ENCODE assay signal across 15 cellular contexts in the genomic region with DNA sequence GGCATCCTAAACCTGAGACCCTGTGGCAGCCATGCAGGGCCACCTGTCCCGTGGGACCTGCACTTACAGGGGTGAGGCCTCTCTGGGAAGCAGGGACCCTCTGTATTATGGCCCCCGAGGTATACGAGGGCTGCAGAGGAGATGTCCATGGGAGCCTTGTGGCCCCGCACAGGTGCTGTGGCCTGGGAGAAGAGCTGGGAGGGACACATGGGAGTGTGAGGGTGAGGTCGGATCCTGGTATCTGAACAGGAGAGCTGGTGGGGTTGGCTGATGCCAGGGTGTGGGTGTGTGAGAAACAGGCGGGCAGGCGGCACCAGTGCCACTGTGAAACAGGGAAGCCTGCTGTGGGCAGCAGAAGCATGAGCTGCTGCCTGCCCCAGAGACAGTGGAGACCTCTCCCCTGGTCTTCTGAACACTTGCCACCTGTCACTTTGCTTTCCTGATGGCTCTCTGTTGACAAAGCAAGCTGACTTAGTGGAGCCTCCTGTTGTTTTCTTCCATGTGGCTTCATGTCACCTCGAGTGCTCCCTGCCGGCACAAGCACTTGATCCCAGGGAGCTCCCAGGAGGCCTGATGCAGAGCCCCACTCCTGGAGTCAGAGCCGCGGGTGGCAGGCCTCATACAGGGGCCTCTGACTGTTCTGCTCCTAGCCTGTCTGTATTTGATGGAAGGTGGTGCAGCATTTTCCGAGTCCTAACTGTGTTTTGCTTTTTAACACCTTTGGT. TPM values are rescaled to one million over a fixed set of nuclear protein-coding genes. Genes with fewer than 3 reads are reported as not detected.
A peak's percentile ranks its signal among the peaks of the same experiment; 100 is the strongest.
DNase-seq lines count a peak whose midpoint lies in the region; ATAC-seq, FAIRE-seq and TF ChIP-seq lines count a peak whose summit lies in the region.
"Had no signal": no experiment of that assay in that cellular context is flagged by ENCODE, and none has a peak within 500 bp of the region (broad histone marks: within the 10 kb centered on the region; RNA-seq: fewer than 3 reads in every experiment).

No MANE protein-coding gene starts in this region.

- H4K20me1 ChIP-seq in osteoblast (ENCODE audit: insufficient read depth, low read length) = no peaks in the 10 kb centered on the region

- no peaks in the 10 kb centered on the region for H3K9me3 ChIP-seq in osteoblast (ENCODE audit: low read depth, low read length)
- H3K9me3 ChIP-seq in SJCRH30 (replicated peaks) = no peaks in the 10 kb centered on the region
- H3K9me3 ChIP-seq: vagina had no signal

- CTCF ChIA-PET in activated CD4-positive, alpha-beta T cell treated with anti-CD3 and anti-CD28 coated beads for 36 hours (lab: Charles Lee) = interaction anchor here (0.9 to 1.9 kb wide), 2 partner anchors 173 to 209 kb away, joined by 3 to 7 read pairs; no protein-coding TSS in a partner anchor
- CTCF ChIA-PET in activated CD8-positive, alpha-beta T cell treated with anti-CD3 and anti-CD28 coated beads for 36 hours (lab: Charles Lee) = interaction anchor here (1.1 kb wide), 1 partner anchor 14 kb away, joined by 3 read pairs; no protein-coding TSS in a partner anchor

- no peak for DNase-seq in activated CD4-positive, alpha-beta T cell treated with anti-CD3 and anti-CD28 coated beads for 36 hours
- no peak for DNase-seq in activated CD4-positive, alpha-beta T cell treated with anti-CD3 and anti-CD28 coated beads for 1 hour
- DNase-seq in GM12891 (ENCODE audit: insufficient read length, low spot score) (peak; percentile 19), osteoblast (ENCODE audit: insufficient read length, low spot score, missing footprints) (peak; percentile 78), SJCRH30 (no peak)
- DNase-seq in activated CD8-positive, alpha-beta T cell treated with anti-CD3 and anti-CD28 coated beads for 36 hours = no peak
- DNase-seq: anterior cingulate cortex; DND-41; foreskin keratinocyte; NCI-H1092; stimulated activated CD4-positive, alpha-beta T cell treated with anti-CD3 and anti-CD28 coated beads, Interleukin-15, amount 100 ng/mL, for 24 hours had no signal

- H3K27ac ChIP-seq in osteoblast (ENCODE audit: low read depth, low read length) (no peak overlapping the region), SJCRH30 (no peak overlapping the region)
- H3K27ac ChIP-seq: foreskin keratinocyte, vagina had no signal

- no peak for TF ChIP-seq CTCF in activated CD8-positive, alpha-beta T cell treated with anti-CD3 and anti-CD28 coated beads for 36 hours (IDR thresholded peaks at IDR 0.05)
- no peak for TF ChIP-seq CTCF in osteoblast (IDR thresholded peaks at IDR 0.05; ENCODE audit: extremely low read depth, low read depth, low read length)

- H3K36me3 ChIP-seq in osteoblast (ENCODE audit: insufficient read depth, low read length) (peaks cover 26% of the 10 kb centered on the region), SJCRH30 (peaks cover 2% of the 10 kb centered on the region; the same call in 1 of the 2 replicates)

- POLR2A ChIA-PET in activated CD4-positive, alpha-beta T cell treated with anti-CD3 and anti-CD28 coated beads for 36 hours (lab: Charles Lee) = interaction anchor here (0.6 kb wide), 1 partner anchor 10 kb away, joined by 3 read pairs; no protein-coding TSS in a partner anchor
- POLR2A ChIA-PET in activated CD8-positive, alpha-beta T cell treated with anti-CD3 and anti-CD28 coated beads for 36 hours (lab: Charles Lee) = no interaction called here

- no peaks in the 10 kb centered on the region for H3K27me3 ChIP-seq in osteoblast (ENCODE audit: insufficient read depth, low read length)
- H3K27me3 ChIP-seq in SJCRH30 = no peaks in the 10 kb centered on the region
- H3K27me3 ChIP-seq: foreskin keratinocyte, vagina had no signal

- intact Hi-C loops in activated CD4-positive, alpha-beta T cell treated with anti-CD3 and anti-CD28 coated beads for 36 hours (cut with DNase I, micrococcal nuclease) = no loop called here
- intact Hi-C loops in activated CD8-positive, alpha-beta T cell treated with anti-CD3 and anti-CD28 coated beads for 36 hours (cut with micrococcal nuclease) = no loop called here

- H2AFZ ChIP-seq in osteoblast (ENCODE audit: low read length) = no peak overlapping the region

- no peak overlapping the region for H3K4me3 ChIP-seq in osteoblast (ENCODE audit: insufficient read depth, low read length)
- H3K4me3 ChIP-seq in SJCRH30 = no peak overlapping the region
- H3K4me3 ChIP-seq: HAP-1, vagina had no signal

- H3K4me1 ChIP-seq in osteoblast (ENCODE audit: insufficient read depth, low read length) (no peaks in the 10 kb centered on the region), SJCRH30 (no peaks in the 10 kb centered on the region)
- H3K4me1 ChIP-seq: foreskin keratinocyte, HAP-1, vagina had no signal

- no peak overlapping the region for H3K4me3 Mint-ChIP-seq in activated CD4-positive, alpha-beta T cell treated with anti-CD3 and anti-CD28 coated beads for 36 hours
- H3K4me3 Mint-ChIP-seq in activated CD8-positive, alpha-beta T cell treated with anti-CD3 and anti-CD28 coated beads for 36 hours = no peak overlapping the region

- peak overlapping the region; percentile 37 for H3K27ac Mint-ChIP-seq in activated CD4-positive, alpha-beta T cell treated with anti-CD3 and anti-CD28 coated beads for 36 hours
- H3K27ac Mint-ChIP-seq in activated CD8-positive, alpha-beta T cell treated with anti-CD3 and anti-CD28 coated beads for 36 hours = peak overlapping the region; percentile 82

- no peak overlapping the region for H3K4me2 ChIP-seq in osteoblast (ENCODE audit: insufficient read depth, low read length)

- H3K79me2 ChIP-seq in osteoblast (ENCODE audit: insufficient read depth, low read length) = no peaks in the 10 kb centered on the region

- peaks cover 21% of the 10 kb centered on the region for H3K4me1 Mint-ChIP-seq in activated CD4-positive, alpha-beta T cell treated with anti-CD3 and anti-CD28 coated beads for 36 hours
- peaks cover 21% of the 10 kb centered on the region for H3K4me1 Mint-ChIP-seq in activated CD8-positive, alpha-beta T cell treated with anti-CD3 and anti-CD28 coated beads for 36 hours (ENCODE audit: low read depth)

- FAIRE-seq in GM12891 (lab: Jason Lieb, UNC) = peak; percentile 71

- TF ChIP-seq POLR2A in GM12891 (IDR thresholded peaks at IDR 0.05; ENCODE audit: low read depth, low read length) = no peak; the same call in 1 of the 2 replicates

- H3K9me3 Mint-ChIP-seq in activated CD4-positive, alpha-beta T cell treated with anti-CD3 and anti-CD28 coated beads for 36 hours (ENCODE audit: low read depth) = no peaks in the 10 kb centered on the region
- H3K9me3 Mint-ChIP-seq in activated CD8-positive, alpha-beta T cell treated with anti-CD3 and anti-CD28 coated beads for 36 hours = no peaks in the 10 kb centered on the region

- H3K27me3 Mint-ChIP-seq in activated CD4-positive, alpha-beta T cell treated with anti-CD3 and anti-CD28 coated beads for 36 hours = no peaks in the 10 kb centered on the region
- H3K27me3 Mint-ChIP-seq in activated CD8-positive, alpha-beta T cell treated with anti-CD3 and anti-CD28 coated beads for 36 hours = no peaks in the 10 kb centered on the region

- ATAC-seq in activated CD4-positive, alpha-beta T cell treated with anti-CD3 and anti-CD28 coated beads for 36 hours = no peak
- no peak for ATAC-seq in activated CD8-positive, alpha-beta T cell treated with anti-CD3 and anti-CD28 coated beads for 36 hours
- ATAC-seq in HG02852 (IDR thresholded peaks at IDR 0.05; ENCODE audit: unreplicated experiment) = no peak
- ATAC-seq in HG02763 (IDR thresholded peaks at IDR 0.05; ENCODE audit: unreplicated experiment) = no peak
- ATAC-seq: foreskin keratinocyte had no signal

- peaks cover 51% of the 10 kb centered on the region for H3K36me3 Mint-ChIP-seq in activated CD4-positive, alpha-beta T cell treated with anti-CD3 and anti-CD28 coated beads for 36 hours (ENCODE audit: low read depth)
- H3K36me3 Mint-ChIP-seq in activated CD8-positive, alpha-beta T cell treated with anti-CD3 and anti-CD28 coated beads for 36 hours (ENCODE audit: low read depth) = peaks cover 33% of the 10 kb centered on the region

TF ChIP-seq in GM12891, 5 proteins besides CTCF, POLR2A, EP300 and RAD21:
- TF ChIP-seq SPI1 (IDR thresholded peaks at IDR 0.05; ENCODE audit: low read depth, low read length) (no peak), POLR2AphosphoS5 (IDR thresholded peaks at IDR 0.05; ENCODE audit: low read depth, low read length) (0 out of 2 replicates have a peak, but pooled peaks have one; percentile 9), PAX5 (IDR thresholded peaks at IDR 0.05; ENCODE audit: insufficient read depth, low read length, severe bottlenecking) (no peak), POU2F2 (IDR thresholded peaks at IDR 0.05; ENCODE audit: low read depth, low read length) (no peak)

RNA-seq across cellular contexts. Expression of a gene that starts 19.8 kb away (rescaled TPM):
- total RNA-seq in activated CD4-positive, alpha-beta T cell treated with anti-CD3 and anti-CD28 coated beads for 36 hours = under 1 TPM; 0.23 to 0.53 TPM
- 0.50 TPM for polyA plus RNA-seq in GM12891 (2012; ENCODE audit: low read depth, missing spikeins)
- 1 to 10 TPM; 1.0 to 1.4 TPM for total RNA-seq in activated CD8-positive, alpha-beta T cell treated with anti-CD3 and anti-CD28 coated beads for 36 hours
- under 0.01 and 0.29 TPM in 2 replicates for total RNA-seq in osteoblast
- total RNA-seq in SJCRH30 (2014; rRNA removed; shearing (Covaris generic)) = not detected in 2 replicates

Comparison
In these comparisons a context has a peak if more than half of its experiments do, and no peak if none do; other contexts are left out.
1. DNase-seq: peak in GM12891 (single experiment) and osteoblast (single experiment); none in activated CD4-positive, alpha-beta T cell treated with anti-CD3 and anti-CD28 coated beads for 36 hours (single experiment), activated CD4-positive, alpha-beta T cell treated with anti-CD3 and anti-CD28 coated beads for 1 hour (single experiment), activated CD8-positive, alpha-beta T cell treated with anti-CD3 and anti-CD28 coated beads for 36 hours (single experiment) and SJCRH30 (0 of 2).